In the genomic region with DNA sequence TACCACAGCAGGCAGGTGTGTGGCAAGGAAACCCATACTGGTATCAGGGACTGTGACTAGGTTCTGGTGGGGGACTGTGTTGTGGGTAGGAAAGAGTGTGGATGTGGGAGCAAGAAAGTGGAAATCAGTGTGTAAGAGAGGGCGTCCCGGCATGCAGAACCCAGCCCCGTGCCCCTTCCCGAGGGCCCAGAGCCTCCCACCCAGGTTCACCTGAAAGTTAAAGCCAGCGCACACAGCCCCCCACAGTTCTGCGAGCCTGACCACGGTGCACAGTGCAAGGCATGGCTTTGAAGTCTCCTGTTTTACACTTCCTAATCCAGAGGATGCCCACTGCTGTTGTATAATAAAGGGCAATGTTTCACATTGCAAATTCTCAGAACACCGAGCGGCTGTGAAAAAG, we compare ENCODE assay signal across 28 cellular contexts.
"Had no signal": no experiment of that assay in that cellular context is flagged by ENCODE, and none has a peak within 500 bp of the region (broad histone marks: within the 10 kb centered on the region; RNA-seq: fewer than 3 reads in every experiment).

No MANE protein-coding gene starts in this region.

- H3K4me3 ChIP-seq: neural progenitor cell, ovary, psoas muscle, right lobe of liver, sigmoid colon, stomach, thoracic aorta, thyroid gland, tibial nerve, upper lobe of right lung, uterus had no signal

- H3K9ac ChIP-seq: neural progenitor cell, parathyroid adenoma had no signal

- H3K27me3 ChIP-seq: neural progenitor cell, ovary, right lobe of liver, sigmoid colon, thyroid gland, tibial nerve, upper lobe of right lung, uterus had no signal

- H3K27me3 Mint-ChIP-seq: progenitor cell of endocrine pancreas; stimulated activated naive CD8-positive, alpha-beta T cell treated with anti-CD3 and anti-CD28 coated beads, Interleukin-15, Interleukin-2, amounts not matched to agents 100 ng/mL and 50 ng/mL, for 24 hours; type B pancreatic cell had no signal

- H3K4me3 Mint-ChIP-seq: naive thymus-derived CD8-positive, alpha-beta T cell; natural killer cell treated with Interleukin-12 subunit alpha and Interleukin-12 subunit beta and Interleukin-15 and Interleukin-18, amount 100 ng/mL, for 72 hours; neural progenitor cell; stimulated activated effector memory CD8-positive, alpha-beta T cell treated with anti-CD3 and anti-CD28 coated beads, Interleukin-12 subunit alpha, Interleukin-12 subunit beta, amount 100 ng/mL, for 72 hours; stimulated activated naive B cell treated with anti-CD40 and anti-IgM and Interleukin-4, amounts not matched to agents 10 μg/mL and 1 μg/mL and 100 μg/mL, for 72 hours; stimulated activated naive CD8-positive, alpha-beta T cell treated with anti-CD3 and anti-CD28 coated beads, Interleukin-15, Interleukin-2, amounts not matched to agents 100 ng/mL and 50 ng/mL, for 24 hours; type B pancreatic cell had no signal

- DNase-seq: naive thymus-derived CD8-positive, alpha-beta T cell; occipital lobe; ovary; posterior cingulate gyrus; psoas muscle; right cardiac atrium; right lobe of liver; sigmoid colon; small intestine; stimulated activated CD4-positive, alpha-beta T cell treated with anti-CD3 and anti-CD28 coated beads, Interleukin-15, amount 100 ng/mL, for 24 hours; stimulated activated CD4-positive, alpha-beta T cell treated with anti-CD3 and anti-CD28 coated beads, Interleukin-2, amount 100 ng/mL, for 24 hours; stimulated activated CD4-positive, alpha-beta T cell treated with anti-CD3 and anti-CD28 coated beads, Interleukin-2, amount 100 ng/mL, for 48 hours; stimulated activated CD4-positive, alpha-beta T cell treated with anti-CD3 and anti-CD28 coated beads, Interleukin-4, amount 100 ng/mL, for 24 hours; stimulated activated naive B cell treated with anti-CD40 and anti-IgM and Interleukin-4, amounts not matched to agents 10 μg/mL and 1 μg/mL and 100 μg/mL, for 72 hours; stimulated activated naive CD4-positive, alpha-beta T cell treated with Interleukin-2 at 50 U/mL for 16 hours; stomach; thyroid gland; upper lobe of right lung; uterus had no signal

- H3K4me2 ChIP-seq: neural progenitor cell had no signal

- H3K36me3 Mint-ChIP-seq: naive thymus-derived CD8-positive, alpha-beta T cell; natural killer cell treated with Interleukin-12 subunit alpha and Interleukin-12 subunit beta and Interleukin-15 and Interleukin-18, amount 100 ng/mL, for 72 hours; neural progenitor cell; stimulated activated effector memory CD8-positive, alpha-beta T cell treated with anti-CD3 and anti-CD28 coated beads, Interleukin-12 subunit alpha, Interleukin-12 subunit beta, amount 100 ng/mL, for 72 hours; stimulated activated naive B cell treated with anti-CD40 and anti-IgM and Interleukin-4, amounts not matched to agents 10 μg/mL and 1 μg/mL and 100 μg/mL, for 72 hours; type B pancreatic cell had no signal

- H3K4me1 Mint-ChIP-seq: naive thymus-derived CD8-positive, alpha-beta T cell; stimulated activated effector memory CD8-positive, alpha-beta T cell treated with anti-CD3 and anti-CD28 coated beads, Interleukin-12 subunit alpha, Interleukin-12 subunit beta, amount 100 ng/mL, for 72 hours; stimulated activated naive B cell treated with anti-CD40 and anti-IgM and Interleukin-4, amounts not matched to agents 10 μg/mL and 1 μg/mL and 100 μg/mL, for 72 hours had no signal

- H3K36me3 ChIP-seq: neural progenitor cell, ovary, right lobe of liver, sigmoid colon, stomach, thoracic aorta, thyroid gland, tibial nerve, upper lobe of right lung, uterus had no signal

- FAIRE-seq: small intestine had no signal

- H3K9me3 ChIP-seq: ovary, psoas muscle, right lobe of liver, sigmoid colon, stomach, thoracic aorta, thyroid gland, tibial nerve, upper lobe of right lung, uterus had no signal

- H2AFZ ChIP-seq: neural progenitor cell, parathyroid adenoma had no signal

- H3K27ac ChIP-seq: neural progenitor cell, ovary, parathyroid adenoma, psoas muscle, right lobe of liver, sigmoid colon, stomach, thoracic aorta, thyroid gland, tibial nerve, upper lobe of right lung, uterus had no signal

- H3K4me1 ChIP-seq: psoas muscle, sigmoid colon, stomach, tibial nerve, upper lobe of right lung, uterus had no signal

- H3K9me3 Mint-ChIP-seq: naive thymus-derived CD8-positive, alpha-beta T cell; natural killer cell treated with Interleukin-12 subunit alpha and Interleukin-12 subunit beta and Interleukin-15 and Interleukin-18, amount 100 ng/mL, for 72 hours; neural progenitor cell; stimulated activated effector memory CD8-positive, alpha-beta T cell treated with anti-CD3 and anti-CD28 coated beads, Interleukin-12 subunit alpha, Interleukin-12 subunit beta, amount 100 ng/mL, for 72 hours; stimulated activated naive CD8-positive, alpha-beta T cell treated with anti-CD3 and anti-CD28 coated beads, Interleukin-15, Interleukin-2, amounts not matched to agents 100 ng/mL and 50 ng/mL, for 24 hours; type B pancreatic cell had no signal

- ATAC-seq: naive thymus-derived CD8-positive, alpha-beta T cell; natural killer cell treated with Interleukin-12 subunit alpha and Interleukin-12 subunit beta and Interleukin-15 and Interleukin-18, amount 100 ng/mL, for 72 hours; psoas muscle; right cardiac atrium; right lobe of liver; stimulated activated effector memory CD8-positive, alpha-beta T cell treated with anti-CD3 and anti-CD28 coated beads, Interleukin-12 subunit alpha, Interleukin-12 subunit beta, amount 100 ng/mL, for 72 hours; stimulated activated naive B cell treated with anti-CD40 and anti-IgM and Interleukin-4, amounts not matched to agents 10 μg/mL and 1 μg/mL and 100 μg/mL, for 72 hours; upper lobe of right lung had no signal

- H3K27ac Mint-ChIP-seq: naive thymus-derived CD8-positive, alpha-beta T cell; natural killer cell treated with Interleukin-12 subunit alpha and Interleukin-12 subunit beta and Interleukin-15 and Interleukin-18, amount 100 ng/mL, for 72 hours; neural progenitor cell; progenitor cell of endocrine pancreas; stimulated activated effector memory CD8-positive, alpha-beta T cell treated with anti-CD3 and anti-CD28 coated beads, Interleukin-12 subunit alpha, Interleukin-12 subunit beta, amount 100 ng/mL, for 72 hours; stimulated activated naive B cell treated with anti-CD40 and anti-IgM and Interleukin-4, amounts not matched to agents 10 μg/mL and 1 μg/mL and 100 μg/mL, for 72 hours; stimulated activated naive CD8-positive, alpha-beta T cell treated with anti-CD3 and anti-CD28 coated beads, Interleukin-15, Interleukin-2, amounts not matched to agents 100 ng/mL and 50 ng/mL, for 24 hours; type B pancreatic cell had no signal
